24 cellular contexts compared by ENCODE assay signal in genomic region chr2:120600786-120601185, GRCh38.
"Had no signal": no experiment of that assay in that cellular context is flagged by ENCODE, and none has a peak within 500 bp of the region (broad histone marks: within the 10 kb centered on the region; RNA-seq: fewer than 3 reads in every experiment).

No MANE protein-coding gene starts in this region.

- H3K4me1 ChIP-seq: adrenal gland had no signal

- DNase-seq: activated CD4-positive, alpha-beta memory T cell treated with anti-CD3 and anti-CD28 coated beads, Interleukin-2, amount 10 ng/mL, durations not matched to agents 7 days and 5 days; activated CD4-positive, alpha-beta T cell treated with anti-CD3 and anti-CD28 coated beads, Interleukin-2, amount 10 ng/mL, durations not matched to agents 7 days and 5 days; activated CD4-positive, CD25-positive, alpha-beta regulatory T cell; activated CD8-positive, alpha-beta memory T cell treated with anti-CD3 and anti-CD28 coated beads, Interleukin-2, amount 50 U/mL, for 4 hours; activated naive CD4-positive, alpha-beta T cell treated with anti-CD3 and anti-CD28 coated beads, Interleukin-2, amount 50 U/mL, for 16 hours; activated naive CD8-positive, alpha-beta T cell treated with anti-CD3 and anti-CD28 coated beads, Interleukin-2, amount 10 ng/mL, durations not matched to agents 7 days and 5 days; adrenal gland; anterior cingulate cortex; IMR-90; Kasumi-1; KBM-7; NCI-H1105 treated with DMSO at 0.1 percent for 48 hours; NCI-H146; NCI-H187 treated with DMSO at 0.1 percent for 48 hours; NCI-H2081 treated with DMSO at 0.1 percent for 48 hours; NCI-H446; NCI-H524; PC-3; SIG-M5; T-cell had no signal

- FAIRE-seq: RCC 7860 had no signal

- H3K4me1 Mint-ChIP-seq: activated CD4-positive, alpha-beta memory T cell treated with anti-CD3 and anti-CD28 coated beads, Interleukin-2, amount 10 ng/mL, durations not matched to agents 7 days and 5 days; activated CD4-positive, alpha-beta T cell treated with anti-CD3 and anti-CD28 coated beads, Interleukin-2, amount 10 ng/mL, durations not matched to agents 7 days and 5 days; T-cell had no signal

- H3K9me3 Mint-ChIP-seq: activated CD4-positive, alpha-beta memory T cell treated with anti-CD3 and anti-CD28 coated beads, Interleukin-2, amount 10 ng/mL, durations not matched to agents 7 days and 5 days; activated CD4-positive, alpha-beta T cell treated with anti-CD3 and anti-CD28 coated beads, Interleukin-2, amount 10 ng/mL, durations not matched to agents 7 days and 5 days; activated naive CD8-positive, alpha-beta T cell treated with anti-CD3 and anti-CD28 coated beads, Interleukin-2, amount 10 ng/mL, durations not matched to agents 7 days and 5 days; T-cell had no signal

- ATAC-seq: PC-3, T-cell had no signal

- H3K27ac ChIP-seq: adrenal gland, breast epithelium, SK-N-MC, VCaP had no signal

- H3K27ac Mint-ChIP-seq: activated CD4-positive, alpha-beta memory T cell treated with anti-CD3 and anti-CD28 coated beads, Interleukin-2, amount 10 ng/mL, durations not matched to agents 7 days and 5 days; activated CD4-positive, alpha-beta T cell treated with anti-CD3 and anti-CD28 coated beads, Interleukin-2, amount 10 ng/mL, durations not matched to agents 7 days and 5 days; activated naive CD8-positive, alpha-beta T cell treated with anti-CD3 and anti-CD28 coated beads, Interleukin-2, amount 10 ng/mL, durations not matched to agents 7 days and 5 days; T-cell had no signal

- H3K9me3 ChIP-seq: adrenal gland, breast epithelium had no signal

- H3K36me3 ChIP-seq: adrenal gland, breast epithelium had no signal

- H3K27me3 Mint-ChIP-seq: activated CD4-positive, alpha-beta memory T cell treated with anti-CD3 and anti-CD28 coated beads, Interleukin-2, amount 10 ng/mL, durations not matched to agents 7 days and 5 days had no signal

- H3K4me3 Mint-ChIP-seq: activated CD4-positive, alpha-beta memory T cell treated with anti-CD3 and anti-CD28 coated beads, Interleukin-2, amount 10 ng/mL, durations not matched to agents 7 days and 5 days; activated CD4-positive, alpha-beta T cell treated with anti-CD3 and anti-CD28 coated beads, Interleukin-2, amount 10 ng/mL, durations not matched to agents 7 days and 5 days; activated naive CD8-positive, alpha-beta T cell treated with anti-CD3 and anti-CD28 coated beads, Interleukin-2, amount 10 ng/mL, durations not matched to agents 7 days and 5 days; T-cell had no signal

- H3K36me3 Mint-ChIP-seq: activated naive CD8-positive, alpha-beta T cell treated with anti-CD3 and anti-CD28 coated beads, Interleukin-2, amount 10 ng/mL, durations not matched to agents 7 days and 5 days; T-cell had no signal

- H3K4me3 ChIP-seq: adrenal gland, breast epithelium, SK-N-MC had no signal

- H3K27me3 ChIP-seq: adrenal gland, breast epithelium had no signal
